In the genomic region with DNA sequence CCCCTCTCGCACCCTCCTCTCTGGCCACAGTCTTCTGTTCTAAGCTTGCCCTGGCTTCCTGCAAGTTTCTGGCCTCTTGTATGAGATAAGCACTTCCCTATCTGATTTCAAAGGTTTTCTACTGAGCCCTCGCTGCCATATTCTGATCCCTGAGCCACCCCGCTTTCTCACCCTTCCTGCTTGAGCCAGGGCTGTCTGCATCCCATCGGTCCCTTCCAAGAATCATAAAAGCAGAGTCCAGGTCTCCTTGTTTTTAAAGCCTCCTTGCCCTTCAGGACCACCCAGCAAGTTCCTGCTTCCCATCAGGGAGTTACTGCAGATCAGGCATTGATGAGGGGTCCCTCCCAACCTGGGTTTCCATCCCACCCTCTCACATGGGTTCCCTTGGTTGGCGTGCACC, we compare ENCODE assay signal across 25 cellular contexts.
"Had no signal": no experiment of that assay in that cellular context is flagged by ENCODE, and none has a peak within 500 bp of the region (broad histone marks: within the 10 kb centered on the region; RNA-seq: fewer than 3 reads in every experiment).

No MANE protein-coding gene starts in this region.

- H3K4me3 ChIP-seq: esophagus squamous epithelium, left ventricle myocardium inferior, lung, right atrium auricular region, smooth muscle cell, suprapubic skin, tibial artery had no signal

- H3K4me3 Mint-ChIP-seq: activated naive CD8-positive, alpha-beta T cell; activated T-cell treated with anti-CD3 and anti-CD28 coated beads, Interleukin-2, amount 50 U/mL, for 72 hours; mesothelial cell of epicardium; naive thymus-derived CD4-positive, alpha-beta T cell; neural crest cell; stimulated activated memory B cell treated with anti-CD40 and anti-IgM and Interleukin-4, amounts not matched to agents 10 μg/mL and 1 μg/mL and 100 μg/mL, for 72 hours; stimulated activated naive CD8-positive, alpha-beta T cell treated with anti-CD3 and anti-CD28 coated beads, Interleukin-15, amount 100 ng/mL, for 72 hours had no signal

- H3K36me3 ChIP-seq: esophagus squamous epithelium, left ventricle myocardium inferior, right atrium auricular region, suprapubic skin, tibial artery had no signal

- H3K36me3 Mint-ChIP-seq: activated naive CD8-positive, alpha-beta T cell; mesothelial cell of epicardium; stimulated activated memory B cell treated with anti-CD40 and anti-IgM and Interleukin-4, amounts not matched to agents 10 μg/mL and 1 μg/mL and 100 μg/mL, for 72 hours had no signal

- H3K27me3 ChIP-seq: esophagus squamous epithelium, right atrium auricular region, suprapubic skin, tibial artery had no signal

- H3K27me3 Mint-ChIP-seq: activated naive CD8-positive, alpha-beta T cell; naive thymus-derived CD4-positive, alpha-beta T cell; stimulated activated memory B cell treated with anti-CD40 and anti-IgM and Interleukin-4, amounts not matched to agents 10 μg/mL and 1 μg/mL and 100 μg/mL, for 72 hours; stimulated activated naive CD8-positive, alpha-beta T cell treated with anti-CD3 and anti-CD28 coated beads, Interleukin-15, amount 100 ng/mL, for 72 hours had no signal

- H3K4me2 ChIP-seq: smooth muscle cell had no signal

- H3K9me3 ChIP-seq: esophagus squamous epithelium, left ventricle myocardium inferior, right atrium auricular region, suprapubic skin, tibial artery had no signal

- DNase-seq: activated CD4-positive, alpha-beta T cell treated with anti-CD3 and anti-CD28 coated beads for 4 hours; activated CD4-positive, alpha-beta T cell treated with anti-CD3 and anti-CD28 coated beads, Interleukin-2, amount 50 U/mL, for 4 hours; activated naive CD4-positive, alpha-beta T cell treated with Interleukin-2 at 50 U/mL for 16 hours; activated T-cell treated with anti-CD3 and anti-CD28 coated beads for 4 hours; activated T-cell treated with anti-CD3 and anti-CD28 coated beads, Interleukin-2, amount 50 U/mL, for 72 hours; anterior cingulate cortex; effector CD8-positive, alpha-beta T cell; esophagus squamous epithelium; foreskin melanocyte; left ventricle myocardium inferior; naive thymus-derived CD4-positive, alpha-beta T cell; stimulated activated CD4-positive, alpha-beta T cell treated with anti-CD3 and anti-CD28 coated beads, Interleukin-1b, Interleukin-23, amount 100 ng/mL, for 48 hours; stimulated activated CD4-positive, alpha-beta T cell treated with anti-CD3 and anti-CD28 coated beads, Interleukin-4, amount 100 ng/mL, for 4 hours; stimulated activated CD8-positive, alpha-beta memory T cell treated with anti-CD3 and anti-CD28 coated beads, Interleukin-4, amount 100 ng/mL, for 48 hours; stimulated activated naive CD8-positive, alpha-beta T cell treated with anti-CD3 and anti-CD28 coated beads, Interleukin-15, amount 100 ng/mL, for 72 hours; tibial artery had no signal

- H3K27ac Mint-ChIP-seq: activated naive CD8-positive, alpha-beta T cell; activated T-cell treated with anti-CD3 and anti-CD28 coated beads, Interleukin-2, amount 50 U/mL, for 72 hours; mesothelial cell of epicardium; naive thymus-derived CD4-positive, alpha-beta T cell; stimulated activated memory B cell treated with anti-CD40 and anti-IgM and Interleukin-4, amounts not matched to agents 10 μg/mL and 1 μg/mL and 100 μg/mL, for 72 hours had no signal

- H3K27ac ChIP-seq: epithelial cell of prostate, esophagus squamous epithelium, left ventricle myocardium inferior, right atrium auricular region, suprapubic skin, tibial artery had no signal

- H3K4me1 Mint-ChIP-seq: neural crest cell; stimulated activated naive CD8-positive, alpha-beta T cell treated with anti-CD3 and anti-CD28 coated beads, Interleukin-15, amount 100 ng/mL, for 72 hours had no signal

- H3K9me3 Mint-ChIP-seq: activated T-cell treated with anti-CD3 and anti-CD28 coated beads, Interleukin-2, amount 50 U/mL, for 72 hours; mesothelial cell of epicardium; naive thymus-derived CD4-positive, alpha-beta T cell; neural crest cell; stimulated activated memory B cell treated with anti-CD40 and anti-IgM and Interleukin-4, amounts not matched to agents 10 μg/mL and 1 μg/mL and 100 μg/mL, for 72 hours; stimulated activated naive CD8-positive, alpha-beta T cell treated with anti-CD3 and anti-CD28 coated beads, Interleukin-15, amount 100 ng/mL, for 72 hours had no signal

- ATAC-seq: activated T-cell treated with anti-CD3 and anti-CD28 coated beads, Interleukin-2, amount 50 U/mL, for 72 hours; naive thymus-derived CD4-positive, alpha-beta T cell; stimulated activated memory B cell treated with anti-CD40 and anti-IgM and Interleukin-4, amounts not matched to agents 10 μg/mL and 1 μg/mL and 100 μg/mL, for 72 hours; stimulated activated naive CD8-positive, alpha-beta T cell treated with anti-CD3 and anti-CD28 coated beads, Interleukin-15, amount 100 ng/mL, for 72 hours had no signal
